In genomic region chr2:131016826-131017596, GRCh38 we compare ENCODE assay signal across 13 cellular contexts.
DNase-seq lines count a peak whose midpoint lies in the region; ATAC-seq and TF ChIP-seq lines count a peak whose summit lies in the region.
"Had no signal": no experiment of that assay in that cellular context is flagged by ENCODE, and none has a peak within 500 bp of the region (broad histone marks: within the 10 kb centered on the region; RNA-seq: fewer than 3 reads in every experiment).

No MANE protein-coding gene starts in this region.

- H3K4me3 ChIP-seq in astrocyte of the spinal cord (ENCODE audit: low read depth, low read length) (no peak overlapping the region), kidney epithelial cell (ENCODE audit: low read depth, low read length) (no peak overlapping the region)

- no peaks in the 10 kb centered on the region for H3K27me3 ChIP-seq in kidney epithelial cell (ENCODE audit: control insufficient read depth, insufficient read depth, low read length)

- peak overlapping the region; percentile 36 for H3K27ac ChIP-seq in temporal lobe (ENCODE audit: low read depth, low read length)
- H3K27ac ChIP-seq: 22Rv1 had no signal

- ATAC-seq in left ventricle myocardium superior (no peak), GM21786 (IDR thresholded peaks at IDR 0.05; ENCODE audit: unreplicated experiment) (no peak)

- DNase-seq in NCI-H1105 treated with DMSO at 0.1 percent for 48 hours (lab: John Stamatoyannopoulos, UW) (peak; percentile 29), NCI-H1105 (lab: John Stamatoyannopoulos, UW) (no peak), astrocyte of the spinal cord (ENCODE audit: low read depth, low spot score) (peak; percentile 8), kidney epithelial cell (ENCODE audit: low read depth) (peak; percentile 50), left ventricle myocardium superior (no peak), KBM-7 (no peak)
- DNase-seq: naive B cell; NCI-H1092; stimulated activated CD4-positive, alpha-beta T cell treated with anti-CD3 and anti-CD28 coated beads, Interleukin-1b, Interleukin-23, amount 100 ng/mL, for 48 hours; T-helper 9 cell had no signal

- intact Hi-C loops in left ventricle myocardium superior (cut with micrococcal nuclease), result no loop called here

- no peak for TF ChIP-seq CTCF in astrocyte of the spinal cord (IDR thresholded peaks at IDR 0.05; ENCODE audit: low read depth, low read length)
- no peak for TF ChIP-seq CTCF in kidney epithelial cell (IDR thresholded peaks at IDR 0.05; ENCODE audit: insufficient read depth, low read length, poor library complexity, severe bottlenecking)

- in situ Hi-C loops in astrocyte of the spinal cord (cut with HindIII; ENCODE audit: low sequenced_read_pairs), result no loop called here
- in situ Hi-C loops in KBM-7 (cut with MboI; ENCODE audit: low pct_unique_long_range_greater_than_20kb, low sequenced_read_pairs), result no loop called here

- no peaks in the 10 kb centered on the region for H3K36me3 ChIP-seq in kidney epithelial cell (ENCODE audit: control insufficient read depth, insufficient read depth, low read length)

Comparison
In these comparisons a context has a peak if more than half of its experiments do, and no peak if none do; other contexts are left out.
1. DNase-seq: peak in NCI-H1105 treated with DMSO at 0.1 percent for 48 hours (single experiment), astrocyte of the spinal cord (single experiment) and kidney epithelial cell (single experiment); none in NCI-H1105 (single experiment), left ventricle myocardium superior (single experiment) and KBM-7 (single experiment).